ENCODE assay signal across 8 cellular contexts in the genomic region with DNA sequence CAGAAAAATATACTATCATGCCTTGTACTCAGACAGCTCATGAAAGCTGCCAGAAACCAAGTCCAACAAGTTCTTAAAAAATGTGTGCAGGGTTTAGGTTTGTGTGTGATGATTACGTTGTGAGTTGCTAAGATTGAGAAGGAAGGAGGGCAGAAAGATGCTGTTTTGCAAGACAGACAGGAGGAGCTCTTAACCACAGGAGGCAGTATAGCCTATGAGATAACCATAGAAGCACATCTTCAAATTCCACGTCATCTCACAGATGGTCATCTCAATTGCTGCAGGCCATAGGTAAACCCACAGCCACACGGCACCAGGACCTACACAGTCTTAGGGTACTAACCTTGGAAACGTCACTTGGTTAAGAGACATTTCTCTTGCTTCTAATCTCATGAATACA.
DNase-seq lines count a peak whose midpoint lies in the region; ATAC-seq, FAIRE-seq and TF ChIP-seq lines count a peak whose summit lies in the region.

No MANE protein-coding gene starts in this region.

- H3K27ac ChIP-seq in hepatocyte = peak overlapping the region; percentile 46

- TF ChIP-seq CTCF in BE2C (IDR thresholded peaks at IDR 0.05; ENCODE audit: low read depth, low read length) = peak; percentile 25; the same call in 1 of the 2 replicates
- TF ChIP-seq CTCF in hepatocyte (IDR thresholded peaks at IDR 0.05; ENCODE audit: poor library complexity) = peak; percentile 43
- no peak for TF ChIP-seq CTCF in mucosa of descending colon (IDR thresholded peaks at IDR 0.05)

- H3K36me3 ChIP-seq in BE2C = no peaks in the 10 kb centered on the region
- no peaks in the 10 kb centered on the region for H3K36me3 ChIP-seq in hepatocyte (replicated peaks; ENCODE audit: insufficient read depth, low read depth)
- H3K36me3 ChIP-seq in mucosa of descending colon (ENCODE audit: low read depth) = no peaks in the 10 kb centered on the region

- no peaks in the 10 kb centered on the region for H4K20me1 ChIP-seq in hepatocyte (ENCODE audit: insufficient read depth, poor library complexity, severe bottlenecking)

- H3K4me3 ChIP-seq in BE2C (ENCODE audit: low read depth, low read length) = no peak overlapping the region
- H3K4me3 ChIP-seq in hepatocyte = no peak overlapping the region
- no peak overlapping the region for H3K4me3 ChIP-seq in mucosa of descending colon

- 76% methylated on average over 4 of the region's 4 CpGs for WGBS in hepatocyte (ENCODE audit: low lambda C conversion rate, missing lambda C conversion rate)

- FAIRE-seq in H54 (lab: Jason Lieb, UNC) = peak; percentile 91

- H3K4me2 ChIP-seq in hepatocyte = peak overlapping the region; percentile 34

- H3K4me1 ChIP-seq in BE2C (no peaks in the 10 kb centered on the region), hepatocyte (ENCODE audit: insufficient read depth) (peaks cover 8% of the 10 kb centered on the region), mucosa of descending colon (ENCODE audit: low read depth) (no peaks in the 10 kb centered on the region)

- H3K9me3 ChIP-seq in BE2C (no peaks in the 10 kb centered on the region), hepatocyte (ENCODE audit: low read depth) (no peaks in the 10 kb centered on the region), mucosa of descending colon (no peaks in the 10 kb centered on the region)

- H2AFZ ChIP-seq in hepatocyte = no peak overlapping the region

- ATAC-seq in mucosa of descending colon (no peak), GM18517 (IDR thresholded peaks at IDR 0.05; ENCODE audit: unreplicated experiment) (no peak)

- no peak for TF ChIP-seq POLR2A in H54 (IDR thresholded peaks at IDR 0.05; ENCODE audit: low read depth, low read length)

- H3K27me3 ChIP-seq in BE2C (no peaks in the 10 kb centered on the region), hepatocyte (no peaks in the 10 kb centered on the region)

- no peaks in the 10 kb centered on the region for H3K79me2 ChIP-seq in hepatocyte

- H3K9me2 ChIP-seq in hepatocyte (replicated peaks; ENCODE audit: insufficient read depth) = no peaks in the 10 kb centered on the region

- DNase-seq in BE2C = no peak
- no peak for DNase-seq in H54 (ENCODE audit: insufficient read length, low spot score)
- DNase-seq in RKO (ENCODE audit: low spot score) = peak; percentile 28
- peak; percentile 37 for DNase-seq in hepatocyte (ENCODE audit: low spot score)
- DNase-seq in mucosa of descending colon = no peak
- DNase-seq in NCI-H2107 (lab: John Stamatoyannopoulos, UW) = no peak
- DNase-seq in T1000 (lab: John Stamatoyannopoulos, UW) = no peak

- intact Hi-C loops in mucosa of descending colon (cut with DNase I, micrococcal nuclease) = no loop called here

Comparison
In these comparisons a context has a peak if more than half of its experiments do, and no peak if none do; other contexts are left out.
1. DNase-seq: peak in RKO (single experiment) and hepatocyte (single experiment); none in BE2C (single experiment), H54 (single experiment), mucosa of descending colon (0 of 3), NCI-H2107 (single experiment) and T1000 (single experiment).